ENCODE assay signal across 11 cellular contexts in genomic region chr6:159931112-159931511, GRCh38.
DNase-seq lines count a peak whose midpoint lies in the region; ATAC-seq lines count a peak whose summit lies in the region.
"Had no signal": no experiment of that assay in that cellular context is flagged by ENCODE, and none has a peak within 500 bp of the region (broad histone marks: within the 10 kb centered on the region; RNA-seq: fewer than 3 reads in every experiment).

No MANE protein-coding gene starts in this region.

- DNase-seq in kidney tubule cell (ENCODE audit: low spot score), result peak; percentile 15
- DNase-seq in NCI-H524 (lab: John Stamatoyannopoulos, UW), result no peak
- DNase-seq in kidney glomerular epithelial cell (lab: John Stamatoyannopoulos, UW), result no peak
- no peak for DNase-seq in GM03348 (ENCODE audit: low spot score)
- DNase-seq in DMS79 (lab: John Stamatoyannopoulos, UW), result no peak
- DNase-seq: activated effector memory CD4-positive, alpha-beta T cell treated with anti-CD3 and anti-CD28 coated beads, Interleukin-2, amount 50 U/mL, for 16 hours; GF-D8; Right ventricle myocardium superior had no signal

- ATAC-seq in GM18907 (IDR thresholded peaks at IDR 0.05; ENCODE audit: unreplicated experiment), result peak; percentile 94
- ATAC-seq in GM21619 (IDR thresholded peaks at IDR 0.05; ENCODE audit: unreplicated experiment), result peak; percentile 93
- ATAC-seq in HG03439 (IDR thresholded peaks at IDR 0.05; ENCODE audit: unreplicated experiment), result peak; percentile 87
